ENCODE assay signal across 8 cellular contexts in genomic region chr20:35767683-35768402, GRCh38. TPM values are rescaled to one million over a fixed set of nuclear protein-coding genes. Genes with fewer than 3 reads are reported as not detected.
DNase-seq lines count a peak whose midpoint lies in the region; ATAC-seq, FAIRE-seq and TF ChIP-seq lines count a peak whose summit lies in the region.
"Not testable (repeated sequence)": the region's sequence is repeated elsewhere in the genome, so short reads cannot be mapped to it uniquely, and the experiment has no call there.

No MANE protein-coding gene starts in this region.

- not testable (repeated sequence) for H3K36me3 Mint-ChIP-seq in astrocyte (ENCODE audit: low read depth, unreplicated experiment)

- H3K4me3 ChIP-seq in GM23248; astrocyte (ENCODE audit: insufficient read depth, low read depth, low read length); right cardiac atrium (ENCODE audit: low read length); ovary: not testable (repeated sequence)

- H3K79me2 ChIP-seq in GM23248 (ENCODE audit: insufficient read depth); astrocyte (ENCODE audit: insufficient read depth, low read length): not testable (repeated sequence)

- not testable (repeated sequence) for H4K20me1 ChIP-seq in GM23248 (ENCODE audit: insufficient read depth); astrocyte (ENCODE audit: insufficient read depth, low read length)

- peak; percentile 43 to 76 for ATAC-seq in right cardiac atrium

- DNase-seq in GM10248 (ENCODE audit: extremely low spot score) = peak; percentile 83
- peak; percentile 74 for DNase-seq in GM23248
- peak; percentile 96 to 97 for DNase-seq in Kasumi-1 (lab: John Stamatoyannopoulos, UW)
- DNase-seq in activated CD4-positive, alpha-beta T cell treated with anti-CD3 and anti-CD28 coated beads for 1 hour = peak; percentile 39
- not testable (repeated sequence) for DNase-seq in astrocyte (ENCODE audit: low read depth)
- DNase-seq in right cardiac atrium = peak; percentile 76 to 87 (median 84)
- DNase-seq in ovary = peak; percentile 42 to 61 (median 54)
- peak; percentile 38 to 79 (median 62) for DNase-seq in stimulated activated naive CD4-positive, alpha-beta T cell (lab: John Stamatoyannopoulos, UW)

- in situ Hi-C loops in GM23248 (cut with MboI) = not testable (repeated sequence)

- not testable (repeated sequence) for H3K9me3 Mint-ChIP-seq in astrocyte (ENCODE audit: unreplicated experiment)

- not testable (repeated sequence) for TF ChIP-seq CTCF in GM10248 (IDR thresholded peaks at IDR 0.05; ENCODE audit: control extremely low read depth, extremely low read depth, low read depth, missing control alignments); astrocyte (IDR thresholded peaks at IDR 0.05; ENCODE audit: insufficient read depth, low read depth, low read length); ovary (IDR thresholded peaks at IDR 0.05)

- not testable (repeated sequence) for H3K27me3 Mint-ChIP-seq in astrocyte (ENCODE audit: low read depth, unreplicated experiment)

- not testable (repeated sequence) for H3K4me3 Mint-ChIP-seq in astrocyte (ENCODE audit: unreplicated experiment)

- POLR2A ChIA-PET in GM10248 (lab: Yijun Ruan, JAX) = interaction anchor here (0.6 to 2.2 kb wide), 3 partner anchors 15 to 25 kb away, joined by 3 to 16 read pairs (median 9); partner anchors contain the start of gene RBM39

- peak overlapping the region; percentile 59 for H3K9ac ChIP-seq in GM23248
- not testable (repeated sequence) for H3K9ac ChIP-seq in astrocyte (ENCODE audit: low read length)

- not testable (repeated sequence) for FAIRE-seq in astrocyte (lab: Jason Lieb, UNC)

- intact Hi-C loops in right cardiac atrium (cut with DNase I); ovary (cut with DNase I): not testable (repeated sequence)

- CTCF ChIA-PET in GM10248 (lab: Yijun Ruan, JAX) = interaction anchor here (1.0 to 2.2 kb wide), 2 partner anchors 19 to 25 kb away, joined by 4 to 12 read pairs; partner anchors contain the start of gene RBM39

- 28 to 32% methylated on average over 12 of the region's 12 CpGs for WGBS in GM23248 (ENCODE audit: low coverage in 1 of 2, low lambda C conversion rate in 2 of 2, missing lambda C conversion rate in 2 of 2), 2 experiments
- 42% methylated on average over 12 of the region's 12 CpGs for WGBS in right cardiac atrium
- 37 to 41% (median 38%) methylated on average over 12 of the region's 12 CpGs for WGBS in ovary, 3 donors

- not testable (repeated sequence) for TF ChIP-seq EP300 in ovary (IDR thresholded peaks at IDR 0.05)

- peak overlapping the region; percentile 37 for H3K4me2 ChIP-seq in GM23248 (ENCODE audit: unreplicated experiment)
- not testable (repeated sequence) for H3K4me2 ChIP-seq in astrocyte (ENCODE audit: low read length)

- not testable (repeated sequence) for H3K27ac Mint-ChIP-seq in astrocyte (ENCODE audit: unreplicated experiment)

- H3K9me3 ChIP-seq in GM23248 (ENCODE audit: low read depth); astrocyte (ENCODE audit: insufficient read depth, low read depth, low read length); right cardiac atrium (ENCODE audit: control insufficient read depth, low read length); ovary: not testable (repeated sequence)

- not testable (repeated sequence) for H3K36me3 ChIP-seq in GM23248 (ENCODE audit: low read depth); astrocyte (ENCODE audit: insufficient read depth, low read length); ovary

- H3F3A ChIP-seq in GM23248 (ENCODE audit: insufficient read depth) = peaks cover 39% of the 10 kb centered on the region

- peak overlapping the region; percentile 80 for H2AFZ ChIP-seq in GM23248
- peak overlapping the region; percentile 64 for H2AFZ ChIP-seq in astrocyte (ENCODE audit: low read depth, low read length)

- H3K27ac ChIP-seq in GM23248 = peak overlapping the region; percentile 99
- peak overlapping the region; percentile 17 for H3K27ac ChIP-seq in astrocyte (ENCODE audit: low read depth, low read length)
- peak overlapping the region; percentile 58 for H3K27ac ChIP-seq in right cardiac atrium (ENCODE audit: low read length)
- peak overlapping the region; percentile 78 to 90 for H3K27ac ChIP-seq in ovary

- TF ChIP-seq POLR2A in ovary (IDR thresholded peaks at IDR 0.05) = not testable (repeated sequence)

- not testable (repeated sequence) for H3K27me3 ChIP-seq in GM23248 (replicated peaks; ENCODE audit: insufficient read depth); astrocyte (ENCODE audit: insufficient read depth, low read length); right cardiac atrium (ENCODE audit: control insufficient read depth, insufficient read depth); ovary

- peaks cover 16% of the 10 kb centered on the region for H3K4me1 Mint-ChIP-seq in astrocyte (ENCODE audit: low read depth, unreplicated experiment)

- H3K4me1 ChIP-seq in GM23248 (ENCODE audit: insufficient read depth) (peaks cover 29% of the 10 kb centered on the region), astrocyte (ENCODE audit: insufficient read depth, low read length) (peaks cover 13% of the 10 kb centered on the region)
- H3K4me1 ChIP-seq in right cardiac atrium (ENCODE audit: control insufficient read depth, insufficient read depth, low read length); ovary (ENCODE audit: insufficient read depth): not testable (repeated sequence)

- not testable (repeated sequence) for H3K9me2 ChIP-seq in GM23248 (ENCODE audit: insufficient read depth)

RNA-seq across cellular contexts. Expression of gene PHF20, which starts 4.0 kb away (rescaled TPM):
- 23.3 and 25.0 TPM in 2 replicates for total RNA-seq in GM23248 (2014; rRNA removed; shearing (Covaris generic))
- 35.4 and 37.4 TPM in 2 replicates for polyA plus RNA-seq in GM23248 (2016; fragmentation: Nextera tagmentation; extraction: Ambion mirVana)
- 32.6 and 40.1 TPM in 2 replicates for total RNA-seq in astrocyte
- total RNA-seq in right cardiac atrium = 10 to 100 TPM; 44.6 to 56.8 (median 55.6) TPM
- 38.5 TPM for polyA plus RNA-seq in right cardiac atrium
- total RNA-seq in ovary = 10 to 100 TPM; 41.4 to 70.0 (median 48.0) TPM
- 10 to 100 TPM; 17.6 to 35.1 TPM for polyA plus RNA-seq in ovary

RNA-seq across cellular contexts. Expression of gene RBM39, which starts 25.8 kb away (rescaled TPM):
- total RNA-seq in GM23248 (2014; rRNA removed; shearing (Covaris generic)) = 247 and 390 TPM in 2 replicates
- 227 and 270 TPM in 2 replicates for polyA plus RNA-seq in GM23248 (2016; fragmentation: Nextera tagmentation; extraction: Ambion mirVana)
- total RNA-seq in astrocyte = 204 and 208 TPM in 2 replicates
- 100 to 1,000 TPM; 163 to 173 (median 167) TPM for total RNA-seq in right cardiac atrium
- 143 TPM for polyA plus RNA-seq in right cardiac atrium
- 100 to 1,000 TPM; 277 to 389 (median 356) TPM for total RNA-seq in ovary
- 100 to 1,000 TPM; 247 to 269 TPM for polyA plus RNA-seq in ovary

Comparison
In these comparisons a context has a peak if more than half of its experiments do, and no peak if none do; other contexts are left out.
1. H3K27ac ChIP-seq: peak in every context shown above with its lines; median percentile 99 in GM23248; 84 in ovary; 58 in right cardiac atrium; 17 in astrocyte.